30 cellular contexts compared by ENCODE assay signal in genomic region chr3:172766241-172766640, GRCh38.
"Had no signal": no experiment of that assay in that cellular context is flagged by ENCODE, and none has a peak within 500 bp of the region (broad histone marks: within the 10 kb centered on the region; RNA-seq: fewer than 3 reads in every experiment).

No MANE protein-coding gene starts in this region.

- H3K4me3 Mint-ChIP-seq: effector memory CD8-positive, alpha-beta T cell; immature natural killer cell; naive thymus-derived CD8-positive, alpha-beta T cell; nephron progenitor cell; stimulated activated naive CD8-positive, alpha-beta T cell treated with anti-CD3 and anti-CD28 coated beads, Interleukin-15, amount 100 ng/mL, for 72 hours had no signal

- H3K4me1 ChIP-seq: lower lobe of right lung, psoas muscle, suprapubic skin, transverse colon, upper lobe of right lung, uterus had no signal

- H3K4me1 Mint-ChIP-seq: immature natural killer cell; naive thymus-derived CD8-positive, alpha-beta T cell; nephron progenitor cell had no signal

- H3K27me3 Mint-ChIP-seq: effector memory CD8-positive, alpha-beta T cell; naive thymus-derived CD8-positive, alpha-beta T cell; stimulated activated naive CD8-positive, alpha-beta T cell treated with anti-CD3 and anti-CD28 coated beads, Interleukin-15, amount 100 ng/mL, for 72 hours had no signal

- H3K9me3 Mint-ChIP-seq: effector memory CD8-positive, alpha-beta T cell; immature natural killer cell; stimulated activated naive CD8-positive, alpha-beta T cell treated with anti-CD3 and anti-CD28 coated beads, Interleukin-15, amount 100 ng/mL, for 72 hours had no signal

- H3K27ac ChIP-seq: esophagus squamous epithelium, lower lobe of right lung, ovary, psoas muscle, suprapubic skin, transverse colon, upper lobe of right lung, uterus had no signal

- H3K27ac Mint-ChIP-seq: effector memory CD8-positive, alpha-beta T cell; immature natural killer cell; naive thymus-derived CD8-positive, alpha-beta T cell; stimulated activated naive CD8-positive, alpha-beta T cell treated with anti-CD3 and anti-CD28 coated beads, Interleukin-15, amount 100 ng/mL, for 72 hours had no signal

- DNase-seq: cortex of kidney; effector memory CD8-positive, alpha-beta T cell; erythroblast; esophagus squamous epithelium; hypothalamus; immature natural killer cell; islet precursor cell; kidney glomerular epithelial cell; left colon; left ventricle myocardium superior; lower lobe of right lung; naive thymus-derived CD8-positive, alpha-beta T cell; nephron progenitor cell; nucleus accumbens; ovary; posterior cingulate gyrus; psoas muscle; right cardiac atrium; small intestine; stimulated activated CD4-positive, alpha-beta T cell treated with anti-CD3 and anti-CD28 coated beads, Interleukin-15, amount 100 ng/mL, for 24 hours; stimulated activated CD4-positive, alpha-beta T cell treated with anti-CD3 and anti-CD28 coated beads, Interleukin-4, amount 100 ng/mL, for 1 hour; stimulated activated CD8-positive, alpha-beta memory T cell treated with anti-CD3 and anti-CD28 coated beads, Interleukin-4, amount 100 ng/mL, for 48 hours; stimulated activated naive CD4-positive, alpha-beta T cell; stimulated activated naive CD8-positive, alpha-beta T cell treated with anti-CD3 and anti-CD28 coated beads, Interleukin-15, amount 100 ng/mL, for 72 hours; transverse colon; upper lobe of right lung; uterus had no signal

- H3K4me3 ChIP-seq: esophagus squamous epithelium, lower lobe of right lung, ovary, psoas muscle, suprapubic skin, transverse colon, upper lobe of right lung, uterus had no signal

- H3K27me3 ChIP-seq: esophagus squamous epithelium, ovary, suprapubic skin, transverse colon, upper lobe of right lung, uterus had no signal

- ATAC-seq: effector memory CD8-positive, alpha-beta T cell; left colon; left ventricle myocardium superior; lower lobe of right lung; naive thymus-derived CD8-positive, alpha-beta T cell; psoas muscle; right cardiac atrium; stimulated activated naive CD8-positive, alpha-beta T cell treated with anti-CD3 and anti-CD28 coated beads, Interleukin-15, amount 100 ng/mL, for 72 hours; upper lobe of right lung had no signal

- H3K9me3 ChIP-seq: esophagus squamous epithelium, lower lobe of right lung, ovary, psoas muscle, suprapubic skin, transverse colon, upper lobe of right lung, uterus had no signal

- H3K36me3 ChIP-seq: ovary, uterus had no signal

- FAIRE-seq: endometrium, frontal cortex, small intestine had no signal
